In genomic region chr2:180934911-180935310, GRCh38 we compare ENCODE assay signal across 38 cellular contexts.
"Had no signal": no experiment of that assay in that cellular context is flagged by ENCODE, and none has a peak within 500 bp of the region (broad histone marks: within the 10 kb centered on the region; RNA-seq: fewer than 3 reads in every experiment).

No MANE protein-coding gene starts in this region.

- H3K27me3 Mint-ChIP-seq: activated naive CD4-positive, alpha-beta T cell treated with anti-CD3 and anti-CD28 coated beads, Interleukin-2, amount 50 U/mL, for 24 hours; dendritic cell treated with granulocyte-macrophage colony-stimulating factor and Interleukin-4, amounts not matched to agents 40 ng/mL and 50 ng/mL, for 4 days had no signal

- H3K36me3 Mint-ChIP-seq: activated CD4-positive, alpha-beta memory T cell treated with anti-CD3 and anti-CD28 coated beads for 36 hours; brain had no signal

- H3K4me1 ChIP-seq: adrenal gland, ascending aorta, breast epithelium, colonic mucosa, foreskin keratinocyte, gastrocnemius medialis, heart left ventricle had no signal

- H3K27me3 ChIP-seq: adrenal gland, ascending aorta, breast epithelium, cardiac muscle cell, colonic mucosa, dorsolateral prefrontal cortex, foreskin keratinocyte, gastrocnemius medialis, heart left ventricle had no signal

- DNase-seq: activated CD4-positive, alpha-beta memory T cell treated with anti-CD3 and anti-CD28 coated beads for 36 hours; activated CD4-positive, alpha-beta T cell treated with anti-CD3 and anti-CD28 coated beads for 36 hours; activated CD4-positive, alpha-beta T cell treated with anti-CD3 and anti-CD28 coated beads, Interleukin-2, amount 10 ng/mL, durations not matched to agents 24 days and 14 days; activated CD4-positive, CD25-positive, alpha-beta regulatory T cell; activated CD4-positive, CD25-positive, alpha-beta regulatory T cell treated with anti-CD3 and anti-CD28 coated beads, Interleukin-2, amount 50 U/mL, for 72 hours; activated CD8-positive, alpha-beta memory T cell treated with anti-CD3 and anti-CD28 coated beads, Interleukin-2, amount 10 ng/mL, durations not matched to agents 7 days and 5 days; activated CD8-positive, alpha-beta memory T cell treated with anti-CD3 and anti-CD28 coated beads, Interleukin-2, amount 50 U/mL, for 4 hours; activated CD8-positive, alpha-beta T cell treated with anti-CD3 and anti-CD28 coated beads, Interleukin-2, amount 10 ng/mL, durations not matched to agents 7 days and 5 days; activated effector memory CD4-positive, alpha-beta T cell treated with anti-CD3 and anti-CD28 coated beads, Interleukin-2, amount 50 U/mL, for 16 hours; activated naive CD4-positive, alpha-beta T cell treated with anti-CD3 and anti-CD28 coated beads for 36 hours; activated naive CD8-positive, alpha-beta T cell treated with anti-CD3 and anti-CD28 coated beads for 36 hours; activated naive CD8-positive, alpha-beta T cell treated with anti-CD3 and anti-CD28 coated beads, Interleukin-2, amount 50 U/mL, for 24 hours; activated T-cell treated with anti-CD3 and anti-CD28 coated beads, Interleukin-2, amount 50 U/mL, for 1 hour; activated T-cell treated with anti-CD3 and anti-CD28 coated beads, Interleukin-2, amount 50 U/mL, for 48 hours; adrenal gland; central memory CD4-positive, alpha-beta T cell; cerebellar nuclear complex; colonic mucosa; dorsolateral prefrontal cortex; effector memory CD4-positive, alpha-beta T cell; endodermal cell; foreskin keratinocyte; gastrocnemius medialis; glutamatergic neuron; heart left ventricle; T-helper 1 cell; T-helper 17 cell; T1000 had no signal

- H3K4me3 Mint-ChIP-seq: activated CD4-positive, alpha-beta memory T cell treated with anti-CD3 and anti-CD28 coated beads for 36 hours; activated CD4-positive, alpha-beta T cell treated with anti-CD3 and anti-CD28 coated beads for 36 hours; activated CD4-positive, alpha-beta T cell treated with anti-CD3 and anti-CD28 coated beads, Interleukin-2, amount 10 ng/mL, durations not matched to agents 24 days and 14 days; activated CD8-positive, alpha-beta memory T cell treated with anti-CD3 and anti-CD28 coated beads, Interleukin-2, amount 10 ng/mL, durations not matched to agents 7 days and 5 days; activated CD8-positive, alpha-beta T cell treated with anti-CD3 and anti-CD28 coated beads, Interleukin-2, amount 10 ng/mL, durations not matched to agents 7 days and 5 days; activated naive CD4-positive, alpha-beta T cell treated with anti-CD3 and anti-CD28 coated beads for 36 hours; activated naive CD4-positive, alpha-beta T cell treated with anti-CD3 and anti-CD28 coated beads, Interleukin-2, amount 50 U/mL, for 24 hours; activated naive CD8-positive, alpha-beta T cell treated with anti-CD3 and anti-CD28 coated beads for 36 hours; activated naive CD8-positive, alpha-beta T cell treated with anti-CD3 and anti-CD28 coated beads, Interleukin-2, amount 50 U/mL, for 24 hours; activated T-helper 1 cell treated with anti-CD3 and anti-CD28 coated beads, Interleukin-12 subunit alpha, Interleukin-12 subunit beta, Interleukin-2, Interleukin-4 antibody, amounts not matched to agents 30 ng/mL and 10 ng/mL and 1 ng/mL, durations not matched to agents 14 hours and 24 hours and 36 hours; brain; dendritic cell treated with granulocyte-macrophage colony-stimulating factor and Interleukin-4, amounts not matched to agents 40 ng/mL and 50 ng/mL, for 4 days; endodermal cell; T-helper 17 cell; T-helper 2 cell treated with Interferon-gamma antibody and Interleukin-4, amounts not matched to agents 5 μg/mL and 100 μg/mL, for 36 hours had no signal

- H3K27ac Mint-ChIP-seq: activated CD4-positive, alpha-beta memory T cell treated with anti-CD3 and anti-CD28 coated beads for 36 hours; activated CD4-positive, alpha-beta T cell treated with anti-CD3 and anti-CD28 coated beads for 36 hours; activated CD4-positive, alpha-beta T cell treated with anti-CD3 and anti-CD28 coated beads, Interleukin-2, amount 10 ng/mL, durations not matched to agents 24 days and 14 days; activated CD8-positive, alpha-beta memory T cell treated with anti-CD3 and anti-CD28 coated beads, Interleukin-2, amount 10 ng/mL, durations not matched to agents 7 days and 5 days; activated CD8-positive, alpha-beta T cell treated with anti-CD3 and anti-CD28 coated beads, Interleukin-2, amount 10 ng/mL, durations not matched to agents 7 days and 5 days; activated naive CD4-positive, alpha-beta T cell treated with anti-CD3 and anti-CD28 coated beads for 36 hours; activated naive CD4-positive, alpha-beta T cell treated with anti-CD3 and anti-CD28 coated beads, Interleukin-2, amount 50 U/mL, for 24 hours; activated naive CD8-positive, alpha-beta T cell treated with anti-CD3 and anti-CD28 coated beads for 36 hours; activated naive CD8-positive, alpha-beta T cell treated with anti-CD3 and anti-CD28 coated beads, Interleukin-2, amount 50 U/mL, for 24 hours; activated T-helper 1 cell treated with anti-CD3 and anti-CD28 coated beads, Interleukin-12 subunit alpha, Interleukin-12 subunit beta, Interleukin-2, Interleukin-4 antibody, amounts not matched to agents 30 ng/mL and 10 ng/mL and 1 ng/mL, durations not matched to agents 14 hours and 24 hours and 36 hours; activated T-helper 2 cell treated with anti-CD3 and anti-CD28 coated beads, Interferon-gamma antibody, Interleukin-2, Interleukin-4, amounts not matched to agents 10 μg/mL and 5 μg/mL and 100 μg/mL, durations not matched to agents 14 hours and 24 hours and 36 hours; brain; dendritic cell treated with granulocyte-macrophage colony-stimulating factor and Interleukin-4, amounts not matched to agents 40 ng/mL and 50 ng/mL, for 4 days; endodermal cell; T-helper 17 cell; T-helper 2 cell treated with Interferon-gamma antibody and Interleukin-4, amounts not matched to agents 5 μg/mL and 100 μg/mL, for 36 hours had no signal

- H3K4me3 ChIP-seq: adrenal gland, ascending aorta, breast epithelium, cardiac muscle cell, colonic mucosa, dorsolateral prefrontal cortex, gastrocnemius medialis, heart left ventricle had no signal

- H3K9me3 Mint-ChIP-seq: brain; endodermal cell; T-helper 2 cell treated with Interferon-gamma antibody and Interleukin-4, amounts not matched to agents 5 μg/mL and 100 μg/mL, for 36 hours had no signal

- H3K27ac ChIP-seq: adrenal gland, ascending aorta, breast epithelium, cardiac muscle cell, colonic mucosa, dorsolateral prefrontal cortex, foreskin keratinocyte, gastrocnemius medialis, heart left ventricle had no signal

- ATAC-seq: activated CD4-positive, alpha-beta T cell treated with anti-CD3 and anti-CD28 coated beads for 36 hours; activated CD8-positive, alpha-beta memory T cell treated with anti-CD3 and anti-CD28 coated beads, Interleukin-2, amount 10 ng/mL, durations not matched to agents 7 days and 5 days; activated CD8-positive, alpha-beta T cell treated with anti-CD3 and anti-CD28 coated beads, Interleukin-2, amount 10 ng/mL, durations not matched to agents 7 days and 5 days; activated naive CD8-positive, alpha-beta T cell treated with anti-CD3 and anti-CD28 coated beads, Interleukin-2, amount 50 U/mL, for 24 hours; esophagus mucosa; foreskin keratinocyte; gastrocnemius medialis; heart left ventricle; T-helper 17 cell had no signal

- H3K9me3 ChIP-seq: adrenal gland, ascending aorta, breast epithelium, colonic mucosa, gastrocnemius medialis, heart left ventricle had no signal

- H3K36me3 ChIP-seq: adrenal gland, ascending aorta, breast epithelium, cardiac muscle cell, colonic mucosa, gastrocnemius medialis, heart left ventricle had no signal
